In the genomic region with DNA sequence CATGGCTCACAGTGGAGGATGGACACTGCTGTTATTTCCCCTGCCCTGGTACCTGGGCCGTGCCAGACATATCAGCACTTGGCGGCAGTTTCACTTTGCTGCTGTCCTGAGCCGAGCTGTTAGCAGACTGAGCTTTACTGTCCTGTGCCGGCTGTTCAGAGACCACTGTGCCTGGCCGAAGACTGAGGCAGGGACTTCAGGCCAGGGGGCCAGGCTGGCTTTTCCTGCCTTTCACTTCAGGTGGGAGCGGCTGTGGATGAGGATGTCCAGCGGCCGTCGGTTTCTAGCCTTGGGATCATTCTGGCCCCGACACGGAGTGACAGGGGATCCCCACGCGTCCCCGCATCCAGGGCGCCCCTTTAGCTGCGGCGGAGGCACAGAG, we compare ENCODE assay signal across 9 cellular contexts. TPM values are rescaled to one million over a fixed set of nuclear protein-coding genes. Genes with fewer than 3 reads are reported as not detected.
DNase-seq lines count a peak whose midpoint lies in the region; ATAC-seq, FAIRE-seq and TF ChIP-seq lines count a peak whose summit lies in the region.
"Had no signal": no experiment of that assay in that cellular context is flagged by ENCODE, and none has a peak within 500 bp of the region (broad histone marks: within the 10 kb centered on the region; RNA-seq: fewer than 3 reads in every experiment).

No MANE protein-coding gene starts in this region.

- 27% methylated on average over 17 of the region's 17 CpGs for WGBS in GM12878 (ENCODE audit: insufficient coverage, insufficient replicate concordance, low lambda C conversion rate, missing lambda C conversion rate)
- WGBS in thymus: 4% methylated on average over 17 of the region's 17 CpGs

- no peaks in the 10 kb centered on the region for H3K36me3 ChIP-seq in GM12878 (ENCODE audit: control insufficient read depth in 2 of 2, insufficient read depth in 2 of 2, low read length in 1 of 2)
- no peaks in the 10 kb centered on the region for H3K36me3 ChIP-seq in lower lobe of right lung
- H3K36me3 ChIP-seq in thymus (ENCODE audit: control insufficient read depth, insufficient read depth): no peaks in the 10 kb centered on the region

- H4K20me1 ChIP-seq in GM12878 (ENCODE audit: control insufficient read depth, insufficient read depth): no peaks in the 10 kb centered on the region

- peak; percentile 29 for DNase-seq in activated CD4-positive, alpha-beta T cell treated with anti-CD3 and anti-CD28 coated beads, Interleukin-2, amount 50 U/mL, for 1 hour
- no peak for DNase-seq in activated CD4-positive, alpha-beta T cell treated with anti-CD3 and anti-CD28 coated beads for 4 hours
- DNase-seq in GM12878 (ENCODE audit: low read depth, low spot score) (no peak), lower lobe of right lung (no peak), cortex of kidney (lab: John Stamatoyannopoulos, UW) (no peak), NCI-H2171 (lab: John Stamatoyannopoulos, UW) (no peak)
- DNase-seq: AML-193 had no signal

- TF ChIP-seq CTCF in GM12878 (IDR thresholded peaks at IDR 0.05 in 2 of 3, conservative IDR thresholded peaks at IDR 0.05 in 1 of 3; ENCODE audit: control insufficient read depth in 2 of 3, extremely low read depth in 1 of 3, insufficient read depth in 1 of 3, low read depth in 3 of 3, low read length in 3 of 3) (no peak), lower lobe of right lung (IDR thresholded peaks at IDR 0.05) (no peak)

- no TSS peak for BruUV-seq in GM12878 (replicated peaks; lab: Mats Ljungman, UMichigan)

- intact Hi-C loops in GM12878 (cut with micrococcal nuclease; ENCODE audit: unreplicated experiment): no loop called here
- intact Hi-C loops in lower lobe of right lung (cut with DNase I): no loop called here

- POLR2A ChIA-PET in GM12878 (lab: Charles Lee): no interaction called here

- SMC1A ChIA-PET in GM12878 (lab: Charles Lee; ENCODE audit: uncharacterized antibody, unreplicated experiment): no interaction called here

- H3K4me3 ChIP-seq in GM12878 (no peak overlapping the region), lower lobe of right lung (peak overlapping the region; percentile 70), thymus (ENCODE audit: low read length) (peak overlapping the region; percentile 57)

- CTCF ChIA-PET in GM12878 (lab: Yijun Ruan, JAX): no interaction called here

- H3K4me2 ChIP-seq in GM12878 (ENCODE audit: control insufficient read depth, insufficient read depth): no peak overlapping the region

- RAD21 ChIA-PET in GM12878 (lab: Charles Lee; ENCODE audit: unreplicated experiment): no interaction called here

- in situ Hi-C loops in GM12878 (cut with MboI): loop anchor here (10.0 kb wide), 1 partner anchor 167 kb away; no protein-coding TSS in a partner anchor

- H3K4me1 ChIP-seq in GM12878 (ENCODE audit: control insufficient read depth, insufficient read depth, low read length) (no peaks in the 10 kb centered on the region), lower lobe of right lung (peaks cover 43% of the 10 kb centered on the region), thymus (ENCODE audit: control insufficient read depth, insufficient read depth, low read length) (peaks cover 4% of the 10 kb centered on the region)

- H3K27me3 ChIP-seq in GM12878 (replicated peaks in 1 of 2; ENCODE audit: control insufficient read depth in 2 of 2, insufficient read depth in 2 of 2, low read length in 1 of 2) (no peaks in the 10 kb centered on the region; a peak in 1 of 4 replicates), lower lobe of right lung (ENCODE audit: low read depth) (peaks cover 10% of the 10 kb centered on the region), thymus (ENCODE audit: control insufficient read depth, insufficient read depth) (no peaks in the 10 kb centered on the region)

- TF ChIP-seq RAD21 in GM12878 (IDR thresholded peaks at IDR 0.05; ENCODE audit: insufficient read depth, low read depth, low read length): no peak

- no peaks in the 10 kb centered on the region; the same call in 2 of the 3 replicates for H3K9me3 ChIP-seq in GM12878 (replicated peaks; ENCODE audit: control insufficient read depth, insufficient read depth, low read length)
- no peaks in the 10 kb centered on the region for H3K9me3 ChIP-seq in lower lobe of right lung
- no peaks in the 10 kb centered on the region for H3K9me3 ChIP-seq in thymus (ENCODE audit: control insufficient read depth)

- no peak overlapping the region for H3K9ac ChIP-seq in GM12878 (ENCODE audit: control insufficient read depth, insufficient read depth, low read length)

- no peak for TF ChIP-seq EP300 in GM12878 (IDR thresholded peaks at IDR 0.05; ENCODE audit: borderline replicate concordance in 1 of 2, control insufficient read depth in 1 of 2, low read depth in 2 of 2, low read length in 2 of 2)

- no peak for TF ChIP-seq POLR2A in GM12878 (IDR thresholded peaks at IDR 0.05; ENCODE audit: low read depth, low read length)

- no peak overlapping the region for H2AFZ ChIP-seq in GM12878 (ENCODE audit: control insufficient read depth, low read depth, low read length)

- no peak for FAIRE-seq in GM12878 (lab: Jason Lieb, UNC)

- H3K27ac ChIP-seq in GM12878 (ENCODE audit: control insufficient read depth, insufficient read depth) (no peak overlapping the region), lower lobe of right lung (peak overlapping the region; percentile 84), thymus (ENCODE audit: low read depth) (no peak overlapping the region)

- H3K79me2 ChIP-seq in GM12878 (ENCODE audit: control insufficient read depth, insufficient read depth, low read length): no peaks in the 10 kb centered on the region

- peak; percentile 34; the same call in 2 of the 3 replicates for ATAC-seq in GM12878
- peak; percentile 50 to 61 for ATAC-seq in lower lobe of right lung
- ATAC-seq in HG02759 (IDR thresholded peaks at IDR 0.05; ENCODE audit: unreplicated experiment): no peak

TF ChIP-seq in GM12878, 131 proteins besides CTCF, POLR2A, EP300 and RAD21:
- TF ChIP-seq JUND (IDR thresholded peaks at IDR 0.05; ENCODE audit: low read depth, low read length): no peak
- no peak for TF ChIP-seq CBFB (IDR thresholded peaks at IDR 0.05; ENCODE audit: low read depth)
- TF ChIP-seq TCF7 (IDR thresholded peaks at IDR 0.05; ENCODE audit: borderline replicate concordance): no peak
- no peak for TF ChIP-seq ZNF622 (IDR thresholded peaks at IDR 0.05)
- no peak for TF ChIP-seq ATF7 (IDR thresholded peaks at IDR 0.05; ENCODE audit: low read depth)
- TF ChIP-seq, protein P1, sequence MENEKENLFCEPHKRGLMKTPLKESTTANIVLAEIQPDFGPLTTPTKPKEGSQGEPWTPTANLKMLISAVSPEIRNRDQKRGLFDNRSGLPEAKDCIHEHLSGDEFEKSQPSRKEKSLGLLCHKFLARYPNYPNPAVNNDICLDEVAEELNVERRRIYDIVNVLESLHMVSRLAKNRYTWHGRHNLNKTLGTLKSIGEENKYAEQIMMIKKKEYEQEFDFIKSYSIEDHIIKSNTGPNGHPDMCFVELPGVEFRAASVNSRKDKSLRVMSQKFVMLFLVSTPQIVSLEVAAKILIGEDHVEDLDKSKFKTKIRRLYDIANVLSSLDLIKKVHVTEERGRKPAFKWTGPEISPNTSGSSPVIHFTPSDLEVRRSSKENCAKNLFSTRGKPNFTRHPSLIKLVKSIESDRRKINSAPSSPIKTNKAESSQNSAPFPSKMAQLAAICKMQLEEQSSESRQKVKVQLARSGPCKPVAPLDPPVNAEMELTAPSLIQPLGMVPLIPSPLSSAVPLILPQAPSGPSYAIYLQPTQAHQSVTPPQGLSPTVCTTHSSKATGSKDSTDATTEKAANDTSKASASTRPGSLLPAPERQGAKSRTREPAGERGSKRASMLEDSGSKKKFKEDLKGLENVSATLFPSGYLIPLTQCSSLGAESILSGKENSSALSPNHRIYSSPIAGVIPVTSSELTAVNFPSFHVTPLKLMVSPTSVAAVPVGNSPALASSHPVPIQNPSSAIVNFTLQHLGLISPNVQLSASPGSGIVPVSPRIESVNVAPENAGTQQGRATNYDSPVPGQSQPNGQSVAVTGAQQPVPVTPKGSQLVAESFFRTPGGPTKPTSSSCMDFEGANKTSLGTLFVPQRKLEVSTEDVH (IDR thresholded peaks at IDR 0.05; ENCODE audit: low read depth, partially characterized antibody): no peak
- TF ChIP-seq SREBF2 (IDR thresholded peaks at IDR 0.05; ENCODE audit: low read length): no peak
- TF ChIP-seq, protein P2, sequence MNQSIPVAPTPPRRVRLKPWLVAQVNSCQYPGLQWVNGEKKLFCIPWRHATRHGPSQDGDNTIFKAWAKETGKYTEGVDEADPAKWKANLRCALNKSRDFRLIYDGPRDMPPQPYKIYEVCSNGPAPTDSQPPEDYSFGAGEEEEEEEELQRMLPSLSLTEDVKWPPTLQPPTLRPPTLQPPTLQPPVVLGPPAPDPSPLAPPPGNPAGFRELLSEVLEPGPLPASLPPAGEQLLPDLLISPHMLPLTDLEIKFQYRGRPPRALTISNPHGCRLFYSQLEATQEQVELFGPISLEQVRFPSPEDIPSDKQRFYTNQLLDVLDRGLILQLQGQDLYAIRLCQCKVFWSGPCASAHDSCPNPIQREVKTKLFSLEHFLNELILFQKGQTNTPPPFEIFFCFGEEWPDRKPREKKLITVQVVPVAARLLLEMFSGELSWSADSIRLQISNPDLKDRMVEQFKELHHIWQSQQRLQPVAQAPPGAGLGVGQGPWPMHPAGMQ (IDR thresholded peaks at IDR 0.05; ENCODE audit: borderline replicate concordance): no peak

RNA-seq across cellular contexts. Expression of a gene that starts 1.0 kb away (rescaled TPM):
- total RNA-seq in GM12878 (2013; cell fraction: nucleolus; rRNA removed): 11.9 and 15.8 TPM in 2 replicates
- 0.49 and 0.51 TPM in 2 replicates for total RNA-seq in GM12878 (2014; rRNA removed)
- total RNA-seq in GM12878 (2014; rRNA removed; fragmentation: Illumina TruSeq; extraction: Trizol): 0.23 and 0.27 TPM in 2 replicates
- total RNA-seq in GM12878 (2021): 1.1 and 1.5 TPM in 2 replicates
- polyA plus RNA-seq in GM12878 (2011; ENCODE audit: low read depth): not detected
- not detected in 2 replicates for polyA plus RNA-seq in GM12878 (2011; rRNA removed)
- 0.01 and 0.02 TPM in 2 replicates for polyA plus RNA-seq in GM12878 (2011; cell fraction: cytosol; rRNA removed)
- 0.01 TPM in 2 replicates for polyA plus RNA-seq in GM12878 (2011; cell fraction: nucleus; rRNA removed)
- 0.07 and 0.12 TPM in 2 replicates for polyA plus RNA-seq in GM12878 (2012)
- polyA plus RNA-seq in GM12878 (2014; fragmentation: Illumina TruSeq; extraction: Trizol): 0.35 and 0.38 TPM in 2 replicates
- polyA plus RNA-seq in GM12878 (2014; fragmentation: Nextera tagmentation; extraction: Ambion mirVana): under 1 TPM in 1 of 2 experiments, not detected in 1; 0.07 TPM
- 0.39 and 0.45 TPM in 2 replicates for polyA plus RNA-seq in GM12878 (2014; rRNA removed)
- polyA plus RNA-seq in GM12878 (2016; fragmentation: Nextera tagmentation; extraction: Ambion mirVana): under 1 TPM; 0.04 to 0.11 TPM
- not detected in 2 replicates for polyA minus RNA-seq in GM12878 (2011; rRNA and poly(A)+ RNA removed)
- not detected in 2 replicates for polyA minus RNA-seq in GM12878 (2011; cell fraction: cytosol; rRNA and poly(A)+ RNA removed)
- polyA minus RNA-seq in GM12878 (2011; cell fraction: nucleus; rRNA and poly(A)+ RNA removed): not detected in 2 replicates
- total RNA-seq in lower lobe of right lung: 43.5 TPM
- polyA plus RNA-seq in thymus: 2.6 TPM
